Comparison of ENCODE assay signal across 8 cellular contexts in the genomic region with DNA sequence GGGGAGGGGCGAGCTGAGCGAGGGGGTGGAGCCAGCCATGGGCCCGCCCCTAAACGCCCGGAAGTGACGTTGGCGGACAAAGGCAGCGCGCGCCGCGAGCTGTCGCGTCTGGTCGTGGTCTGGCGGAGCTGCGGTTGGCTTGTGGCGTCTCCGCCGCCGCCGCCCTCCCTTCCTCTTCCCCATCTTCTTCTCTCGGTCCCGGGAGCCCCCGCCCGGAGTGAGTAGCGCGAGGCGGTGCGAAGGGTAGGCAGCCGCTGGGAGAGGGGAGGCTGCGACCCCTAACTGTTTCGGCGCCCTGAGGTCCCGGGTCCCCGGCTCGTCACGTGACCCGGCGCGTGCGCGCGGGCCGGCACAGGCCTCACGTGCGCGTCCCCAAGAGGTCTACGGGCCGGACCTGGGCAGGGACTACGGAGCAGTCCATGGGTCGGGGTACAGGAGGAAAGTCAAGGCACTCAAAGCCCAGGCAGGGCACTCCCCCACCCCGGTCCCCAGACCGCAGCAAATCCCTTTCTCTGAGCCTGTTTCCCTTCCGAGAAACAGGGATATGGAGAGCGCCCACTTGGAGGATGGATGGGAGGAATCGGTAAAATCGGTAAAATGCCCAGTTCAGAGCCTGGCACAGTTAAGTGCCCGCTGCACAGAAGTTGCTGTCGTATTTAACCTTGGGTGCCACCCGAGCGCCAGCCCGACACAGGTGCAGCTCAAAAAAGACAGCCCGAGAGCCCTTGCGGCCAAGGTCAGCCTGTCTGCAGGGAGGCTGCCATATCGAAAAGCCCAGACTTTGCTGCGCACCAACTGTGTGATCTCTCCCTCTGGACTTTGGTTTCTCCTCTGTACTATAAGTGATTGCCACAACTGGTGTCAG. TPM values are rescaled to one million over a fixed set of nuclear protein-coding genes. Genes with fewer than 3 reads are reported as not detected.
DNase-seq lines count a peak whose midpoint lies in the region; ATAC-seq, FAIRE-seq and TF ChIP-seq lines count a peak whose summit lies in the region.

Gene NTMT1 (plus strand): TSS at position 85 of the 865 bp plus-strand sequence. CDS start 6,541 bp downstream, outside the sequence.

- no peak for FAIRE-seq in H54 (lab: Jason Lieb, UNC)

- peak within 1 kb of the TSS; percentile 93 for H3K4me3 ChIP-seq in Loucy (ENCODE audit: low read length, poor library complexity, severe bottlenecking)
- peak within 1 kb of the TSS; percentile 45 to 69 for H3K4me3 ChIP-seq in gastroesophageal sphincter
- H3K4me3 ChIP-seq in suprapubic skin, result peak within 1 kb of the TSS; percentile 82

- H2AFZ ChIP-seq in Loucy (ENCODE audit: low read length), result 0 out of 2 replicates have a peak within 1 kb of the TSS, but pooled peaks have one; percentile 27

- H3K27me3 ChIP-seq in Loucy (ENCODE audit: insufficient read depth, low read length, poor library complexity, severe bottlenecking) (no peaks in the 10 kb centered on the region), gastroesophageal sphincter (no peaks in the 10 kb centered on the region), suprapubic skin (no peaks in the 10 kb centered on the region)

- H3K9ac ChIP-seq in ES-I3 (ENCODE audit: low read depth, low read length) (peak within 1 kb of the TSS; percentile 100), Loucy (ENCODE audit: low read depth, low read length, poor library complexity, severe bottlenecking) (peak within 1 kb of the TSS; percentile 81)

- H3K9me3 ChIP-seq in ES-I3 (ENCODE audit: control insufficient read depth, insufficient read depth, low read length), result no peaks in the 10 kb centered on the region
- no peaks in the 10 kb centered on the region for H3K9me3 ChIP-seq in Loucy (ENCODE audit: insufficient read depth, low read depth, low read length)
- H3K9me3 ChIP-seq in gastroesophageal sphincter, result no peaks in the 10 kb centered on the region
- no peaks in the 10 kb centered on the region for H3K9me3 ChIP-seq in suprapubic skin

- H3K9me2 ChIP-seq in Loucy (replicated peaks; ENCODE audit: low read depth, low read length), result no peaks in the 10 kb centered on the region

- H4K20me1 ChIP-seq in Loucy (ENCODE audit: insufficient read depth, low read length, poor library complexity, severe bottlenecking), result peaks cover 26% of the 10 kb centered on the region

- peak within 1 kb of the TSS; percentile 95 for H3K4me2 ChIP-seq in Loucy (ENCODE audit: low read depth, low read length, poor library complexity, severe bottlenecking)

- WGBS in gastroesophageal sphincter (ENCODE audit: low coverage in 1 of 2), 2 donors, result 3% methylated on average over 8 of the region's 67 CpGs; no CpG with 5 or more reads in 1 of the 2 donors
- 0% methylated on average over 37 of the region's 67 CpGs for WGBS in suprapubic skin

- H3K79me2 ChIP-seq in Loucy (ENCODE audit: insufficient read depth, low read length), result peaks cover 53% of the 10 kb centered on the region

- H3K36me3 ChIP-seq in ES-I3 (ENCODE audit: insufficient read depth, low read length) (no peaks in the 10 kb centered on the region), Loucy (ENCODE audit: insufficient read depth, low read length) (no peaks in the 10 kb centered on the region), gastroesophageal sphincter (no peaks in the 10 kb centered on the region), suprapubic skin (no peaks in the 10 kb centered on the region)

- no peak for TF ChIP-seq EP300 in gastroesophageal sphincter (IDR thresholded peaks at IDR 0.05)
- TF ChIP-seq EP300 in suprapubic skin (IDR thresholded peaks at IDR 0.05), result no peak

- peak; percentile 63 for DNase-seq in H54 (ENCODE audit: insufficient read length, low spot score)
- DNase-seq in SK-N-DZ (ENCODE audit: low spot score), result peak; percentile 84
- DNase-seq in activated naive CD4-positive, alpha-beta T cell treated with Interleukin-2 at 50 U/mL for 16 hours, result peak; percentile 89
- peak in 55 of 56 donors; percentile 52 to 95 (median 86) for DNase-seq in nucleus accumbens (lab: John Stamatoyannopoulos, UW)
- DNase-seq in suprapubic skin (ENCODE audit: low spot score in 2 of 2), result peak; percentile 92 to 95

- no peaks in the 10 kb centered on the region for H3F3A ChIP-seq in Loucy (ENCODE audit: low read depth)

- TF ChIP-seq POLR2A in H54 (IDR thresholded peaks at IDR 0.05; ENCODE audit: low read depth, low read length), result peak; percentile 83
- peak; percentile 96 for TF ChIP-seq POLR2A in gastroesophageal sphincter (IDR thresholded peaks at IDR 0.05)
- TF ChIP-seq POLR2A in suprapubic skin (IDR thresholded peaks at IDR 0.05), result peak; percentile 89 to 98

- ATAC-seq in gastroesophageal sphincter, result peak; percentile 94

- TF ChIP-seq CTCF in Loucy (conservative IDR thresholded peaks at IDR 0.05; ENCODE audit: low read length), result no peak
- peak in 1 of 4 experiments; percentile 10 for TF ChIP-seq CTCF in gastroesophageal sphincter (IDR thresholded peaks at IDR 0.05)
- no peak for TF ChIP-seq CTCF in suprapubic skin (IDR thresholded peaks at IDR 0.05)

- H3K4me1 ChIP-seq in ES-I3 (ENCODE audit: insufficient read depth, low read length) (peaks cover 11% of the 10 kb centered on the region; the same call in 1 of the 2 replicates), Loucy (ENCODE audit: insufficient read depth, low read length, poor library complexity, severe bottlenecking) (peaks cover 29% of the 10 kb centered on the region), gastroesophageal sphincter (peaks cover 0 to 70% (median 32%) of the 10 kb centered on the region in 3 donors), suprapubic skin (peaks cover 61% of the 10 kb centered on the region)

- peak within 1 kb of the TSS; percentile 61 to 97 (median 90) for H3K27ac ChIP-seq in gastroesophageal sphincter
- peak within 1 kb of the TSS; percentile 84 for H3K27ac ChIP-seq in suprapubic skin

RNA-seq across cellular contexts. Expression of gene NTMT1, which starts in this region (rescaled TPM):
- polyA plus RNA-seq in SK-N-DZ (2014; cell fraction: cytosol; rRNA removed), result 72.1 and 78.3 TPM in 2 replicates
- 29.8 and 37.9 TPM in 2 replicates for polyA plus RNA-seq in SK-N-DZ (2014; cell fraction: nucleus; rRNA removed)
- total RNA-seq in gastroesophageal sphincter, result 10 to 100 TPM; 12.8 to 24.0 (median 21.8) TPM
- 10 to 100 TPM; 19.4 to 25.0 (median 20.8) TPM for total RNA-seq in suprapubic skin

Comparison
In these comparisons a context has a peak if more than half of its experiments do, and no peak if none do; other contexts are left out.
1. Peak in every context shown above with its lines: DNase-seq, ATAC-seq, H3K4me3 ChIP-seq and H3K27ac ChIP-seq.